ENCODE assay signal across 8 cellular contexts in the genomic region with DNA sequence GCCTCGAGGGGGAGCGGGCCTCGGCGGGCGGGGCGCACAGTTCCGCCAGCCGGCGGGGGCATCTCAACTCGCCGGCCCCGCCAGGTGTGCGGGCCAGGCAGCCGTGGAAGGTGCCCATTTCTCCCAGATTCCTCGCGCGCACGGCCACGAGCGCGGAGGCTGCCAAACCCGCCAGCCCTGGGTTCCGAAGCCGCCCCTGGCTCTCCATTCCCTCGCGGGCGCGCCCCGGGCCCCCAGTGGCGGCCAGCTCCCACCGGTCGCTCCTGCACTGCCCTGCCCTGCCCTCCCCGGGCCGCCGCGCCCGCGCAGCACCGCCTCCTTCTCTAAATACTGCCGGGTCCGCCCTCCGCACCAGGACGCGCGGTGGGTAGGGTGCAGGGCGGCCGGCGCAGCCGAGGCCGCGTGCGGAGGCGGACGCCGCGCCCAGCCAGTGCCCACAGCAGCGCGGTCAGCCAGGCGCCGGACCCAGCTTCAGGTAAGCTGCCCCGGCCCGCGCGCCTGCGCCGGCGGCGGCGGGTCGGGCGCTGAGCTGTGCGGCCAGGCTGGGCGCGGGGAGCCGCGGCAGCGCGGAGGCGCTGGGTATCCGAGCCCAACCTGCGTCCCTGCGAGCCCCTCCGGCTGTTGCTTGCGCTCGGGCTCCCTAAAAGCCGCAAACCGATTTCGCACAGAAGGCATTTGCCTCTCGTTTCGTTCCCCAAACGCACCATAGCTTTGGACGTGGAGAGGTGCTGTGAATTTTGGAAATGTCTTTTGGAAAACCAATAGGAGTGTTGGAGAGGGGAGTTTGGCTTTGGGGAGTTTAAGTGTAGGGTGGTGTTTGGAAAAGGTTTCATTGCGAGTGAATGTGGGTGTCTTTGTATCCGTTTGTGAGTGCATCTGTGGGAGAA. TPM values are rescaled to one million over a fixed set of nuclear protein-coding genes. Genes with fewer than 3 reads are reported as not detected.
A peak's percentile ranks its signal among the peaks of the same experiment; 100 is the strongest.
DNase-seq lines count a peak whose midpoint lies in the region; TF ChIP-seq lines count a peak whose summit lies in the region.

A gene with protein sequence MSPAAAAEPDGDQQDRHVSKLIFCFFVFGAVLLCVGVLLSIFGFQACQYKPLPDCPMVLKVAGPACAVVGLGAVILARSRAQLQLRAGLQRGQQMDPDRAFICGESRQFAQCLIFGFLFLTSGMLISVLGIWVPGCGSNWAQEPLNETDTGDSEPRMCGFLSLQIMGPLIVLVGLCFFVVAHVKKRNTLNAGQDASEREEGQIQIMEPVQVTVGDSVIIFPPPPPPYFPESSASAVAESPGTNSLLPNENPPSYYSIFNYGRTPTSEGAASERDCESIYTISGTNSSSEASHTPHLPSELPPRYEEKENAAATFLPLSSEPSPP (plus strand): TSS at position 354 of the 887 bp plus-strand sequence. CDS start 2,799 bp downstream, outside the sequence.

- H3K27me3 Mint-ChIP-seq in immature natural killer cell (ENCODE audit: low read depth in 3 of 3) = peaks cover 10 to 25% (median 12%) of the 10 kb centered on the region in 3 donors

- peak within 1 kb of the TSS; percentile 70 for H3K9ac ChIP-seq in skeletal muscle satellite cell (ENCODE audit: low read depth, low read length)
- no peak within 1 kb of the TSS for H3K9ac ChIP-seq in Karpas-422 (ENCODE audit: low read length)
- no peak within 1 kb of the TSS for H3K9ac ChIP-seq in MM.1S (ENCODE audit: low read length)

- H3K4me3 ChIP-seq in brain microvascular endothelial cell (ENCODE audit: low read depth, low read length) (peak within 1 kb of the TSS; percentile 79), skeletal muscle satellite cell (ENCODE audit: low read length) (peak within 1 kb of the TSS; percentile 85), Karpas-422 (ENCODE audit: low read length) (no peak within 1 kb of the TSS), MM.1S (ENCODE audit: low read length) (no peak within 1 kb of the TSS)

- H3K27me3 ChIP-seq in brain microvascular endothelial cell (replicated peaks) (no peaks in the 10 kb centered on the region), skeletal muscle satellite cell (ENCODE audit: control insufficient read depth, insufficient read depth, low read length) (no peaks in the 10 kb centered on the region), Karpas-422 (ENCODE audit: low read length) (no peaks in the 10 kb centered on the region), MM.1S (replicated peaks; ENCODE audit: insufficient read depth, low read length) (peaks cover 48% of the 10 kb centered on the region)

- H3F3A ChIP-seq in MM.1S (ENCODE audit: insufficient read depth, low read length) = no peaks in the 10 kb centered on the region

- no peaks in the 10 kb centered on the region for H3K9me2 ChIP-seq in Karpas-422 (replicated peaks; ENCODE audit: insufficient read depth, low read length)
- H3K9me2 ChIP-seq in MM.1S (replicated peaks; ENCODE audit: insufficient read depth, low read length) = no peaks in the 10 kb centered on the region

- H3K27ac Mint-ChIP-seq in immature natural killer cell = no peak within 1 kb of the TSS

- TF ChIP-seq CTCF in brain microvascular endothelial cell (IDR thresholded peaks at IDR 0.05; ENCODE audit: low read depth, low read length, missing control alignments) = no peak
- no peak for TF ChIP-seq CTCF in MM.1S (IDR thresholded peaks at IDR 0.05; ENCODE audit: low read length)

- H3K4me1 ChIP-seq in skeletal muscle satellite cell (ENCODE audit: control insufficient read depth, insufficient read depth, low read length) (peaks cover 66% of the 10 kb centered on the region), Karpas-422 (ENCODE audit: low read length) (no peaks in the 10 kb centered on the region), MM.1S (ENCODE audit: low read length) (peaks cover 5% of the 10 kb centered on the region; the same call in 1 of the 2 replicates)

- H3K9me3 ChIP-seq in skeletal muscle satellite cell (replicated peaks; ENCODE audit: low read length) (no peaks in the 10 kb centered on the region), Karpas-422 (ENCODE audit: low read length) (no peaks in the 10 kb centered on the region), MM.1S (replicated peaks; ENCODE audit: insufficient read depth, low read length) (no peaks in the 10 kb centered on the region)

- H4K20me1 ChIP-seq in Karpas-422 (ENCODE audit: insufficient read depth, low read depth, low read length) (no peaks in the 10 kb centered on the region), MM.1S (ENCODE audit: insufficient read depth, low read length) (no peaks in the 10 kb centered on the region)

- H2AFZ ChIP-seq in Karpas-422 (ENCODE audit: low read length) (no peak within 1 kb of the TSS), MM.1S (ENCODE audit: low read length) (no peak within 1 kb of the TSS)

- DNase-seq in A172 (ENCODE audit: low spot score) (peak; percentile 17), HK-2 (ENCODE audit: unreplicated experiment) (peak; percentile 74), brain microvascular endothelial cell (peak; percentile 20), immature natural killer cell (peak in 2 of 3 donors; percentile 8 to 20), Karpas-422 (no peak), MM.1S (no peak), NCI-H1105 (lab: John Stamatoyannopoulos, UW) (no peak)

- H3K79me2 ChIP-seq in Karpas-422 (ENCODE audit: low read length) (no peaks in the 10 kb centered on the region), MM.1S (ENCODE audit: low read length) (no peaks in the 10 kb centered on the region)

- H3K36me3 ChIP-seq in brain microvascular endothelial cell (replicated peaks) (peaks cover 19% of the 10 kb centered on the region), skeletal muscle satellite cell (ENCODE audit: insufficient read depth, low read length) (peaks cover 16% of the 10 kb centered on the region), Karpas-422 (ENCODE audit: insufficient read depth, low read length) (no peaks in the 10 kb centered on the region), MM.1S (replicated peaks; ENCODE audit: insufficient read depth, low read length) (no peaks in the 10 kb centered on the region)

- H3K4me1 Mint-ChIP-seq in immature natural killer cell = peaks cover 40 to 48% of the 10 kb centered on the region in 2 donors

- H3K27ac ChIP-seq in brain microvascular endothelial cell (peak within 1 kb of the TSS; percentile 32), Karpas-422 (ENCODE audit: low read length) (no peak within 1 kb of the TSS), MM.1S (ENCODE audit: low read length) (no peak within 1 kb of the TSS)

- H3K4me2 ChIP-seq in skeletal muscle satellite cell (ENCODE audit: low read length) (peak within 1 kb of the TSS; percentile 83), Karpas-422 (ENCODE audit: low read depth, low read length, poor library complexity, severe bottlenecking) (no peak within 1 kb of the TSS), MM.1S (ENCODE audit: low read depth, low read length) (no peak within 1 kb of the TSS)

- no peaks in the 10 kb centered on the region for H3K36me3 Mint-ChIP-seq in immature natural killer cell

- H3K4me3 Mint-ChIP-seq in immature natural killer cell = peak within 1 kb of the TSS; percentile 70 to 82 (median 74)

- no peaks in the 10 kb centered on the region for H3K9me3 Mint-ChIP-seq in immature natural killer cell

- in situ Hi-C loops in brain microvascular endothelial cell (cut with HindIII; ENCODE audit: low pct_ligation_motif_present, low sequenced_read_pairs) = no loop called here

RNA-seq across cellular contexts. Expression of the gene that starts here (rescaled TPM):
- total RNA-seq in A172 (2014; rRNA removed; shearing (Covaris generic)) = 15.7 and 23.5 TPM in 2 replicates
- polyA plus RNA-seq in immature natural killer cell = 1 to 10 TPM in 2 of 3 donors, not detected in 1; 3.5 TPM
- 6.1 and 7.2 TPM in 2 replicates for total RNA-seq in skeletal muscle satellite cell (2012; rRNA removed)
- total RNA-seq in Karpas-422 (2014; rRNA removed; shearing (Covaris generic); ENCODE audit: low replicate concordance) = not detected in 2 replicates

Comparison
In these comparisons a context has a peak if more than half of its experiments do, and no peak if none do; other contexts are left out.
1. RNA of the gene that starts here (total RNA-seq): 15.7 to 23.5 TPM in A172; not detected in Karpas-422; every median in the first group is over 10 times any median in the second.
2. DNase-seq: peak in A172 (single experiment), HK-2 (single experiment), brain microvascular endothelial cell (single experiment) and immature natural killer cell (2 of 3); none in Karpas-422 (single experiment), MM.1S (single experiment) and NCI-H1105 (single experiment).
3. H3K4me3 ChIP-seq: peak in brain microvascular endothelial cell (single experiment) and skeletal muscle satellite cell (single experiment); none in Karpas-422 (single experiment) and MM.1S (single experiment).